15 cellular contexts compared by ENCODE assay signal in genomic region chr9:129869585-129870501, GRCh38. TPM values are rescaled to one million over a fixed set of nuclear protein-coding genes. Genes with fewer than 3 reads are reported as not detected.
DNase-seq lines count a peak whose midpoint lies in the region; ATAC-seq, FAIRE-seq and TF ChIP-seq lines count a peak whose summit lies in the region.
"Had no signal": no experiment of that assay in that cellular context is flagged by ENCODE, and none has a peak within 500 bp of the region (broad histone marks: within the 10 kb centered on the region; RNA-seq: fewer than 3 reads in every experiment).

No MANE protein-coding gene starts in this region.

- no peaks in the 10 kb centered on the region for H3K9me3 Mint-ChIP-seq in activated CD4-positive, alpha-beta T cell treated with anti-CD3 and anti-CD28 coated beads, Interleukin-2, amount 10 ng/mL, durations not matched to agents 24 days and 14 days
- no peaks in the 10 kb centered on the region for H3K9me3 Mint-ChIP-seq in central memory CD8-positive, alpha-beta T cell
- H3K9me3 Mint-ChIP-seq in mesothelial cell of epicardium, result no peaks in the 10 kb centered on the region

- TF ChIP-seq POLR2A in GM12892 (IDR thresholded peaks at IDR 0.05; ENCODE audit: low read depth, low read length), result no peak

- no peak for ATAC-seq in central memory CD8-positive, alpha-beta T cell (replicated peaks; ENCODE audit: extremely low read depth, poor library complexity, severe bottlenecking)

- H3K4me1 Mint-ChIP-seq in activated CD4-positive, alpha-beta T cell treated with anti-CD3 and anti-CD28 coated beads, Interleukin-2, amount 10 ng/mL, durations not matched to agents 24 days and 14 days, result peaks cover 53% of the 10 kb centered on the region
- H3K4me1 Mint-ChIP-seq in central memory CD8-positive, alpha-beta T cell, result peaks cover 65% of the 10 kb centered on the region
- no peaks in the 10 kb centered on the region for H3K4me1 Mint-ChIP-seq in mesothelial cell of epicardium

- H3K4me3 ChIP-seq in OCI-LY1 (ENCODE audit: low read depth, low read length, poor library complexity, severe bottlenecking) (no peak overlapping the region), neutrophil (ENCODE audit: low read depth in 1 of 2, low read length in 1 of 2) (no peak overlapping the region)
- H3K4me3 ChIP-seq: A549, ascending aorta, hepatocyte had no signal

- no peaks in the 10 kb centered on the region for H3K27me3 Mint-ChIP-seq in activated CD4-positive, alpha-beta T cell treated with anti-CD3 and anti-CD28 coated beads, Interleukin-2, amount 10 ng/mL, durations not matched to agents 24 days and 14 days
- H3K27me3 Mint-ChIP-seq in central memory CD8-positive, alpha-beta T cell, result no peaks in the 10 kb centered on the region
- no peaks in the 10 kb centered on the region for H3K27me3 Mint-ChIP-seq in mesothelial cell of epicardium (ENCODE audit: low read depth)

- H3K4me3 Mint-ChIP-seq in activated CD4-positive, alpha-beta T cell treated with anti-CD3 and anti-CD28 coated beads, Interleukin-2, amount 10 ng/mL, durations not matched to agents 24 days and 14 days, result peak overlapping the region; percentile 61
- peak overlapping the region; percentile 57 for H3K4me3 Mint-ChIP-seq in central memory CD8-positive, alpha-beta T cell
- no peak overlapping the region for H3K4me3 Mint-ChIP-seq in mesothelial cell of epicardium

- H3K4me1 ChIP-seq in OCI-LY1 (ENCODE audit: insufficient read depth, low read length, severe bottlenecking) (peaks cover 12% of the 10 kb centered on the region), neutrophil (ENCODE audit: control insufficient read depth in 1 of 2, insufficient read depth in 1 of 2, low read depth in 1 of 2, low read length in 1 of 2) (peaks cover 27 to 29% of the 10 kb centered on the region in 2 experiments)
- H3K4me1 ChIP-seq: A549, ascending aorta, Caco-2 had no signal

- no peaks in the 10 kb centered on the region for H3F3A ChIP-seq in OCI-LY1 (ENCODE audit: insufficient read depth, low read length)

- H3K9me3 ChIP-seq in OCI-LY1 (ENCODE audit: low read length), result no peaks in the 10 kb centered on the region
- H3K9me3 ChIP-seq in neutrophil, result no peaks in the 10 kb centered on the region
- H3K9me3 ChIP-seq: A549, ascending aorta, Caco-2 had no signal

- H4K20me1 ChIP-seq in OCI-LY1 (ENCODE audit: insufficient read depth, low read length), result no peaks in the 10 kb centered on the region

- no peaks in the 10 kb centered on the region for H3K9me2 ChIP-seq in OCI-LY1 (ENCODE audit: low read depth, low read length)

- peak overlapping the region; percentile 42; the same call in 1 of the 2 replicates for H3K4me2 ChIP-seq in OCI-LY1 (ENCODE audit: low read length)
- H3K4me2 ChIP-seq: A549, hepatocyte had no signal

- H3K36me3 ChIP-seq in OCI-LY1 (ENCODE audit: insufficient read depth, low read length) (no peaks in the 10 kb centered on the region), neutrophil (peaks cover 70% of the 10 kb centered on the region)

- H3K9ac ChIP-seq in OCI-LY1 (ENCODE audit: low read length), result peak overlapping the region; percentile 5; the same call in 1 of the 2 replicates

- H3K27me3 ChIP-seq in OCI-LY1 (ENCODE audit: insufficient read depth, low read length) (no peaks in the 10 kb centered on the region), neutrophil (no peaks in the 10 kb centered on the region)
- H3K27me3 ChIP-seq: ascending aorta, hepatocyte had no signal

- peak overlapping the region; percentile 92 for H3K27ac Mint-ChIP-seq in activated CD4-positive, alpha-beta T cell treated with anti-CD3 and anti-CD28 coated beads, Interleukin-2, amount 10 ng/mL, durations not matched to agents 24 days and 14 days
- H3K27ac Mint-ChIP-seq in central memory CD8-positive, alpha-beta T cell (ENCODE audit: low read depth), result peak overlapping the region; percentile 93
- H3K27ac Mint-ChIP-seq in mesothelial cell of epicardium, result no peak overlapping the region

- intact Hi-C loops in activated CD4-positive, alpha-beta T cell treated with anti-CD3 and anti-CD28 coated beads, Interleukin-2, amount 10 ng/mL, durations not matched to agents 24 days and 14 days (cut with micrococcal nuclease), result loop anchor here (1.0 to 2.0 kb wide), 2 partner anchors 15 to 35 kb away; partner anchors contain the start of genes C9orf78 and USP20

- no peak for TF ChIP-seq CTCF in OCI-LY1 (IDR thresholded peaks at IDR 0.05; ENCODE audit: low read length)
- TF ChIP-seq CTCF in neutrophil (IDR thresholded peaks at IDR 0.05), result no peak
- TF ChIP-seq CTCF in mesothelial cell of epicardium (IDR thresholded peaks at IDR 0.05; ENCODE audit: unreplicated experiment), result no peak

- DNase-seq in activated CD4-positive, alpha-beta T cell treated with anti-CD3 and anti-CD28 coated beads, Interleukin-2, amount 10 ng/mL, durations not matched to agents 24 days and 14 days, result peak; percentile 60
- no peak for DNase-seq in activated CD4-positive, alpha-beta T cell treated with anti-CD3 and anti-CD28 coated beads, Interleukin-2, amount 50 U/mL, for 4 hours
- DNase-seq in central memory CD8-positive, alpha-beta T cell (ENCODE audit: low spot score in 2 of 2), result no peak
- DNase-seq in mesothelial cell of epicardium (ENCODE audit: low spot score in 2 of 2, unreplicated experiment in 2 of 2) (no peak), GM12892 (ENCODE audit: insufficient read length) (no peak), NCI-H82 (lab: John Stamatoyannopoulos, UW) (no peak)
- DNase-seq: Caco-2, NCI-H2081 treated with DMSO at 0.1 percent for 48 hours, NCI-H69, retina had no signal

- H2AFZ ChIP-seq in OCI-LY1 (ENCODE audit: low read length), result no peak overlapping the region
- H2AFZ ChIP-seq: hepatocyte had no signal

- H3K79me2 ChIP-seq in OCI-LY1 (ENCODE audit: insufficient read depth, low read length), result no peaks in the 10 kb centered on the region
- H3K79me2 ChIP-seq: hepatocyte had no signal

- FAIRE-seq in GM12892 (lab: Jason Lieb, UNC), result no peak
- FAIRE-seq: A549 had no signal

- peaks cover 43% of the 10 kb centered on the region for H3K36me3 Mint-ChIP-seq in activated CD4-positive, alpha-beta T cell treated with anti-CD3 and anti-CD28 coated beads, Interleukin-2, amount 10 ng/mL, durations not matched to agents 24 days and 14 days (ENCODE audit: low read depth)
- H3K36me3 Mint-ChIP-seq in central memory CD8-positive, alpha-beta T cell (ENCODE audit: insufficient read depth), result peaks cover 32% of the 10 kb centered on the region
- H3K36me3 Mint-ChIP-seq in mesothelial cell of epicardium, result peaks cover 26% of the 10 kb centered on the region

- H3K27ac ChIP-seq in OCI-LY1 (ENCODE audit: low read depth, low read length, poor library complexity, severe bottlenecking) (no peak overlapping the region), neutrophil (peak overlapping the region; percentile 74)
- H3K27ac ChIP-seq: A549, ascending aorta, hepatocyte had no signal

RNA-seq across cellular contexts. Expression of gene USP20, which starts 34.6 kb away (rescaled TPM):
- 44.3 and 47.2 TPM in 2 replicates for total RNA-seq in activated CD4-positive, alpha-beta T cell treated with anti-CD3 and anti-CD28 coated beads, Interleukin-2, amount 10 ng/mL, durations not matched to agents 24 days and 14 days
- 47.1 to 49.0 TPM (median 47.7 TPM) in 3 replicates for total RNA-seq in mesothelial cell of epicardium
- polyA plus RNA-seq in GM12892 (2012; ENCODE audit: missing spikeins), result 9.1 TPM

RNA-seq across cellular contexts. Expression of gene C9orf78, which starts 34.8 kb away (rescaled TPM):
- 59.9 and 60.9 TPM in 2 replicates for total RNA-seq in activated CD4-positive, alpha-beta T cell treated with anti-CD3 and anti-CD28 coated beads, Interleukin-2, amount 10 ng/mL, durations not matched to agents 24 days and 14 days
- 28.2 to 31.0 TPM (median 29.9 TPM) in 3 replicates for total RNA-seq in mesothelial cell of epicardium
- polyA plus RNA-seq in GM12892 (2012; ENCODE audit: missing spikeins), result 37.1 TPM

RNA-seq across cellular contexts. Expression of gene TOR1A, which starts 45.9 kb away (rescaled TPM):
- total RNA-seq in activated CD4-positive, alpha-beta T cell treated with anti-CD3 and anti-CD28 coated beads, Interleukin-2, amount 10 ng/mL, durations not matched to agents 24 days and 14 days, result 55.1 and 60.5 TPM in 2 replicates
- total RNA-seq in mesothelial cell of epicardium, result 33.7 to 34.8 TPM (median 33.8 TPM) in 3 replicates
- 19.0 TPM for polyA plus RNA-seq in GM12892 (2012; ENCODE audit: missing spikeins)
